ENCODE assay signal across 17 cellular contexts in the genomic region with DNA sequence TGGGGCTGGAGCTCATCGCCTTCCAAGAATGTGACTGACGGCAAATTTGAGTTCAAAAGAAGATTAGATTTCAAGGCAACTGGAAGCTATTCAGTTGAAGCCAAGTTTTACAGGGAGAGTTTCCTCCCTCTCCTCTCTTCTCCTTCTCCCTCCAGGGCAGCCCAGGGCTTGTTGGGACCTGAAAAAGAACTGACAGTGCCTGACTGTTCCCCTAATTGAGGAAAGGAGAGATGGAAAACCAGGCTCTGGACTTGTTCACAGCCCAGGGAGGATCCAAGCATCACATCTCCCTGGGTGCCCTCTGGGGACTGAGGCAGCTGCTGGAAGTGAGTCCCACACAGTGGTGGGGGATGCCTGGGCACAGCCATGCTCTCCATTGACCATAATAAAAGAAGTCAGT.
DNase-seq lines count a peak whose midpoint lies in the region; ATAC-seq and TF ChIP-seq lines count a peak whose summit lies in the region.
"Had no signal": no experiment of that assay in that cellular context is flagged by ENCODE, and none has a peak within 500 bp of the region (broad histone marks: within the 10 kb centered on the region; RNA-seq: fewer than 3 reads in every experiment).

No MANE protein-coding gene starts in this region.

- H3K27me3 ChIP-seq in esophagus squamous epithelium (peaks cover 0 to 87% (median 0%) of the 10 kb centered on the region in 4 donors), MM.1S (replicated peaks; ENCODE audit: insufficient read depth, low read length) (no peaks in the 10 kb centered on the region)
- H3K27me3 ChIP-seq: Peyer's patch had no signal

- TF ChIP-seq POLR2A in esophagus squamous epithelium (IDR thresholded peaks at IDR 0.05), result no peak

- CTCF ChIA-PET in WTC11 (lab: Charles Lee), result interaction anchor here (1.3 kb wide), 1 partner anchor 68 kb away, joined by 3 read pairs; no protein-coding TSS in a partner anchor

- POLR2A ChIA-PET in WTC11 (lab: Charles Lee), result no interaction called here

- H3F3A ChIP-seq in MM.1S (ENCODE audit: insufficient read depth, low read length), result no peaks in the 10 kb centered on the region

- no peak for TF ChIP-seq CTCF in WTC11 (IDR thresholded peaks at IDR 0.05)
- no peak for TF ChIP-seq CTCF in esophagus squamous epithelium (IDR thresholded peaks at IDR 0.05)
- no peak for TF ChIP-seq CTCF in MM.1S (IDR thresholded peaks at IDR 0.05; ENCODE audit: low read length)

- no peaks in the 10 kb centered on the region for H3K79me2 ChIP-seq in MM.1S (ENCODE audit: low read length)

- no peaks in the 10 kb centered on the region; the same call in 1 of the 2 replicates for H3K27me3 Mint-ChIP-seq in WTC11 (ENCODE audit: low read depth)

- H3K4me1 ChIP-seq in esophagus squamous epithelium, result peaks cover 0 to 25% (median 9%) of the 10 kb centered on the region in 3 donors
- no peaks in the 10 kb centered on the region for H3K4me1 ChIP-seq in MM.1S (ENCODE audit: low read length)
- H3K4me1 ChIP-seq: Peyer's patch had no signal

- H3K4me1 Mint-ChIP-seq in WTC11, result peaks cover 12% of the 10 kb centered on the region; the same call in 1 of the 2 replicates

- no peak overlapping the region for H3K4me2 ChIP-seq in MM.1S (ENCODE audit: low read depth, low read length)

- peaks cover 4% of the 10 kb centered on the region; the same call in 1 of the 2 replicates for H3K9me3 Mint-ChIP-seq in WTC11

- no peaks in the 10 kb centered on the region for H3K36me3 Mint-ChIP-seq in WTC11

- DNase-seq in COLO829 (ENCODE audit: low spot score) (peak; percentile 40), NCI-H1105 (lab: John Stamatoyannopoulos, UW) (peak; percentile 65), WTC11 (ENCODE audit: low spot score) (no peak), left kidney (ENCODE audit: low read depth, low spot score) (peak; percentile 32), esophagus squamous epithelium (lab: John Stamatoyannopoulos, UW) (no peak), MM.1S (no peak)
- no peak for DNase-seq in stimulated activated CD8-positive, alpha-beta memory T cell treated with anti-CD3 and anti-CD28 coated beads, Interleukin-4, amount 100 ng/mL, for 48 hours
- DNase-seq: AML-193, DND-41, GF-D8, GM23248, KG1, NCI-H2029 treated with DMSO at 0.1 percent for 48 hours, NCI-H446, Peyer's patch, SHP77 treated with DMSO at 0.1 percent for 48 hours had no signal

- H3K4me3 ChIP-seq in esophagus squamous epithelium, result no peak overlapping the region
- H3K4me3 ChIP-seq in MM.1S (ENCODE audit: low read length), result no peak overlapping the region
- H3K4me3 ChIP-seq: GM23248, Peyer's patch had no signal

- 18 to 41% methylated on average over 2 of the region's 2 CpGs for WGBS in esophagus squamous epithelium, 2 donors

- H4K20me1 ChIP-seq in MM.1S (ENCODE audit: insufficient read depth, low read length), result no peaks in the 10 kb centered on the region

- intact Hi-C loops in esophagus squamous epithelium (cut with DNase I), result no loop called here

- no peaks in the 10 kb centered on the region for H3K9me2 ChIP-seq in MM.1S (replicated peaks; ENCODE audit: insufficient read depth, low read length)

- no peak overlapping the region for H3K27ac Mint-ChIP-seq in WTC11

- no peak overlapping the region for H3K4me3 Mint-ChIP-seq in WTC11

- no peak overlapping the region for H2AFZ ChIP-seq in MM.1S (ENCODE audit: low read length)
- H2AFZ ChIP-seq: GM23248 had no signal

- H3K9me3 ChIP-seq in esophagus squamous epithelium (no peaks in the 10 kb centered on the region), MM.1S (replicated peaks; ENCODE audit: insufficient read depth, low read length) (no peaks in the 10 kb centered on the region)
- H3K9me3 ChIP-seq: Peyer's patch had no signal

- ATAC-seq in WTC11 (no peak), HG02852 (IDR thresholded peaks at IDR 0.05; ENCODE audit: unreplicated experiment) (no peak)

- no peaks in the 10 kb centered on the region for H3K36me3 ChIP-seq in esophagus squamous epithelium
- no peaks in the 10 kb centered on the region for H3K36me3 ChIP-seq in MM.1S (replicated peaks; ENCODE audit: insufficient read depth, low read length)
- H3K36me3 ChIP-seq: Peyer's patch had no signal

- no peak overlapping the region for H3K9ac ChIP-seq in MM.1S (ENCODE audit: low read length)
- H3K9ac ChIP-seq: GM23248 had no signal

- H3K27ac ChIP-seq in esophagus squamous epithelium (no peak overlapping the region), MM.1S (ENCODE audit: low read length) (no peak overlapping the region)
- H3K27ac ChIP-seq: GM23248, Peyer's patch had no signal

TF ChIP-seq in WTC11, 78 proteins besides CTCF, POLR2A, EP300 and RAD21 (continues in another document):
- TF ChIP-seq, protein P1, sequence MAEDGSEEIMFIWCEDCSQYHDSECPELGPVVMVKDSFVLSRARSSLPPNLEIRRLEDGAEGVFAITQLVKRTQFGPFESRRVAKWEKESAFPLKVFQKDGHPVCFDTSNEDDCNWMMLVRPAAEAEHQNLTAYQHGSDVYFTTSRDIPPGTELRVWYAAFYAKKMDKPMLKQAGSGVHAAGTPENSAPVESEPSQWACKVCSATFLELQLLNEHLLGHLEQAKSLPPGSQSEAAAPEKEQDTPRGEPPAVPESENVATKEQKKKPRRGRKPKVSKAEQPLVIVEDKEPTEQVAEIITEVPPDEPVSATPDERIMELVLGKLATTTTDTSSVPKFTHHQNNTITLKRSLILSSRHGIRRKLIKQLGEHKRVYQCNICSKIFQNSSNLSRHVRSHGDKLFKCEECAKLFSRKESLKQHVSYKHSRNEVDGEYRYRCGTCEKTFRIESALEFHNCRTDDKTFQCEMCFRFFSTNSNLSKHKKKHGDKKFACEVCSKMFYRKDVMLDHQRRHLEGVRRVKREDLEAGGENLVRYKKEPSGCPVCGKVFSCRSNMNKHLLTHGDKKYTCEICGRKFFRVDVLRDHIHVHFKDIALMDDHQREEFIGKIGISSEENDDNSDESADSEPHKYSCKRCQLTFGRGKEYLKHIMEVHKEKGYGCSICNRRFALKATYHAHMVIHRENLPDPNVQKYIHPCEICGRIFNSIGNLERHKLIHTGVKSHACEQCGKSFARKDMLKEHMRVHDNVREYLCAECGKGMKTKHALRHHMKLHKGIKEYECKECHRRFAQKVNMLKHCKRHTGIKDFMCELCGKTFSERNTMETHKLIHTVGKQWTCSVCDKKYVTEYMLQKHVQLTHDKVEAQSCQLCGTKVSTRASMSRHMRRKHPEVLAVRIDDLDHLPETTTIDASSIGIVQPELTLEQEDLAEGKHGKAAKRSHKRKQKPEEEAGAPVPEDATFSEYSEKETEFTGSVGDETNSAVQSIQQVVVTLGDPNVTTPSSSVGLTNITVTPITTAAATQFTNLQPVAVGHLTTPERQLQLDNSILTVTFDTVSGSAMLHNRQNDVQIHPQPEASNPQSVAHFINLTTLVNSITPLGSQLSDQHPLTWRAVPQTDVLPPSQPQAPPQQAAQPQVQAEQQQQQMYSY (CRISPR knock-in tag; IDR thresholded peaks at IDR 0.05), result peak; percentile 91
- TF ChIP-seq, protein P2, sequence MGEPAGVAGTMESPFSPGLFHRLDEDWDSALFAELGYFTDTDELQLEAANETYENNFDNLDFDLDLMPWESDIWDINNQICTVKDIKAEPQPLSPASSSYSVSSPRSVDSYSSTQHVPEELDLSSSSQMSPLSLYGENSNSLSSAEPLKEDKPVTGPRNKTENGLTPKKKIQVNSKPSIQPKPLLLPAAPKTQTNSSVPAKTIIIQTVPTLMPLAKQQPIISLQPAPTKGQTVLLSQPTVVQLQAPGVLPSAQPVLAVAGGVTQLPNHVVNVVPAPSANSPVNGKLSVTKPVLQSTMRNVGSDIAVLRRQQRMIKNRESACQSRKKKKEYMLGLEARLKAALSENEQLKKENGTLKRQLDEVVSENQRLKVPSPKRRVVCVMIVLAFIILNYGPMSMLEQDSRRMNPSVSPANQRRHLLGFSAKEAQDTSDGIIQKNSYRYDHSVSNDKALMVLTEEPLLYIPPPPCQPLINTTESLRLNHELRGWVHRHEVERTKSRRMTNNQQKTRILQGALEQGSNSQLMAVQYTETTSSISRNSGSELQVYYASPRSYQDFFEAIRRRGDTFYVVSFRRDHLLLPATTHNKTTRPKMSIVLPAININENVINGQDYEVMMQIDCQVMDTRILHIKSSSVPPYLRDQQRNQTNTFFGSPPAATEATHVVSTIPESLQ (CRISPR knock-in tag; IDR thresholded peaks at IDR 0.05), result no peak
- TF ChIP-seq, protein P3, sequence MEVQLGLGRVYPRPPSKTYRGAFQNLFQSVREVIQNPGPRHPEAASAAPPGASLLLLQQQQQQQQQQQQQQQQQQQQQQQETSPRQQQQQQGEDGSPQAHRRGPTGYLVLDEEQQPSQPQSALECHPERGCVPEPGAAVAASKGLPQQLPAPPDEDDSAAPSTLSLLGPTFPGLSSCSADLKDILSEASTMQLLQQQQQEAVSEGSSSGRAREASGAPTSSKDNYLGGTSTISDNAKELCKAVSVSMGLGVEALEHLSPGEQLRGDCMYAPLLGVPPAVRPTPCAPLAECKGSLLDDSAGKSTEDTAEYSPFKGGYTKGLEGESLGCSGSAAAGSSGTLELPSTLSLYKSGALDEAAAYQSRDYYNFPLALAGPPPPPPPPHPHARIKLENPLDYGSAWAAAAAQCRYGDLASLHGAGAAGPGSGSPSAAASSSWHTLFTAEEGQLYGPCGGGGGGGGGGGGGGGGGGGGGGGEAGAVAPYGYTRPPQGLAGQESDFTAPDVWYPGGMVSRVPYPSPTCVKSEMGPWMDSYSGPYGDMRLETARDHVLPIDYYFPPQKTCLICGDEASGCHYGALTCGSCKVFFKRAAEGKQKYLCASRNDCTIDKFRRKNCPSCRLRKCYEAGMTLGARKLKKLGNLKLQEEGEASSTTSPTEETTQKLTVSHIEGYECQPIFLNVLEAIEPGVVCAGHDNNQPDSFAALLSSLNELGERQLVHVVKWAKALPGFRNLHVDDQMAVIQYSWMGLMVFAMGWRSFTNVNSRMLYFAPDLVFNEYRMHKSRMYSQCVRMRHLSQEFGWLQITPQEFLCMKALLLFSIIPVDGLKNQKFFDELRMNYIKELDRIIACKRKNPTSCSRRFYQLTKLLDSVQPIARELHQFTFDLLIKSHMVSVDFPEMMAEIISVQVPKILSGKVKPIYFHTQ (CRISPR knock-in tag; IDR thresholded peaks at IDR 0.05), result no peak
- TF ChIP-seq SMAD4 (CRISPR knock-in tag; IDR thresholded peaks at IDR 0.05) (no peak), ZNF423 (CRISPR knock-in tag; IDR thresholded peaks at IDR 0.05) (no peak)

Comparison
In these comparisons a context has a peak if more than half of its experiments do, and no peak if none do; other contexts are left out.
1. DNase-seq: peak in COLO829 (single experiment), NCI-H1105 (single experiment) and left kidney (single experiment); none in WTC11 (single experiment), stimulated activated CD8-positive, alpha-beta memory T cell treated with anti-CD3 and anti-CD28 coated beads, Interleukin-4, amount 100 ng/mL, for 48 hours (single experiment), esophagus squamous epithelium (single experiment) and MM.1S (single experiment).